ENCODE assay signal across 23 cellular contexts in genomic region chrX:24487576-24487975, GRCh38.
"Had no signal": no experiment of that assay in that cellular context is flagged by ENCODE, and none has a peak within 500 bp of the region (broad histone marks: within the 10 kb centered on the region; RNA-seq: fewer than 3 reads in every experiment).

No MANE protein-coding gene starts in this region.

- H3K9me3 ChIP-seq: SJSA1 had no signal

- H3K27me3 Mint-ChIP-seq: activated CD4-positive, alpha-beta memory T cell treated with anti-CD3 and anti-CD28 coated beads for 36 hours; activated CD4-positive, alpha-beta T cell treated with anti-CD3 and anti-CD28 coated beads, Interleukin-2, amount 10 ng/mL, durations not matched to agents 7 days and 5 days; activated naive CD8-positive, alpha-beta T cell; brain; central memory CD8-positive, alpha-beta T cell had no signal

- H3K4me3 ChIP-seq: K562, SJSA1 had no signal

- H3K4me3 Mint-ChIP-seq: activated CD4-positive, alpha-beta memory T cell treated with anti-CD3 and anti-CD28 coated beads for 36 hours; activated CD4-positive, alpha-beta T cell treated with anti-CD3 and anti-CD28 coated beads, Interleukin-2, amount 10 ng/mL, durations not matched to agents 7 days and 5 days; activated naive CD8-positive, alpha-beta T cell; activated T-cell treated with anti-CD3 and anti-CD28 coated beads, Interleukin-2, amount 50 U/mL, for 4 hours; brain; central memory CD8-positive, alpha-beta T cell; T-helper 1 cell treated with Interleukin-12 subunit alpha and Interleukin-12 subunit beta and Interleukin-4 antibody, amounts not matched to agents 30 μg/mL and 1 μg/mL, for 36 hours had no signal

- H3K4me1 Mint-ChIP-seq: central memory CD8-positive, alpha-beta T cell had no signal

- H3K27ac ChIP-seq: SJSA1, VCaP had no signal

- H3K4me1 ChIP-seq: SJSA1 had no signal

- H3K27ac Mint-ChIP-seq: activated CD4-positive, alpha-beta memory T cell treated with anti-CD3 and anti-CD28 coated beads for 36 hours; activated CD4-positive, alpha-beta T cell treated with anti-CD3 and anti-CD28 coated beads, Interleukin-2, amount 10 ng/mL, durations not matched to agents 7 days and 5 days; activated naive CD8-positive, alpha-beta T cell; T-helper 1 cell treated with Interleukin-12 subunit alpha and Interleukin-12 subunit beta and Interleukin-4 antibody, amounts not matched to agents 30 μg/mL and 1 μg/mL, for 36 hours had no signal

- DNase-seq: activated CD4-positive, alpha-beta memory T cell treated with anti-CD3 and anti-CD28 coated beads for 36 hours; activated CD4-positive, alpha-beta T cell treated with anti-CD3 and anti-CD28 coated beads, Interleukin-2, amount 10 ng/mL, durations not matched to agents 7 days and 5 days; activated CD4-positive, CD25-positive, alpha-beta regulatory T cell; activated CD8-positive, alpha-beta memory T cell treated with anti-CD3 and anti-CD28 coated beads for 24 hours; activated effector memory CD4-positive, alpha-beta T cell treated with anti-CD3 and anti-CD28 coated beads, Interleukin-2, amount 50 U/mL, for 16 hours; activated naive CD4-positive, alpha-beta T cell treated with Interleukin-2 at 50 U/mL for 16 hours; activated T-cell treated with anti-CD3 and anti-CD28 coated beads, Interleukin-2, amount 50 U/mL, for 4 hours; amygdala; Karpas-422; NCI-H1436; NCI-H1694 treated with DMSO at 0.1 percent for 48 hours; NCI-H2029 treated with DMSO at 0.1 percent for 48 hours; NCI-H446; NCI-H524; PC-3; SHP77 had no signal

- H3K36me3 Mint-ChIP-seq: activated CD4-positive, alpha-beta memory T cell treated with anti-CD3 and anti-CD28 coated beads for 36 hours; activated naive CD8-positive, alpha-beta T cell had no signal

- H3K27me3 ChIP-seq: SJSA1 had no signal

- ATAC-seq: activated T-cell treated with anti-CD3 and anti-CD28 coated beads, Interleukin-2, amount 50 U/mL, for 4 hours; K562; PC-3 had no signal

- H3K9me3 Mint-ChIP-seq: activated CD4-positive, alpha-beta memory T cell treated with anti-CD3 and anti-CD28 coated beads for 36 hours; activated CD4-positive, alpha-beta T cell treated with anti-CD3 and anti-CD28 coated beads, Interleukin-2, amount 10 ng/mL, durations not matched to agents 7 days and 5 days; activated T-cell treated with anti-CD3 and anti-CD28 coated beads, Interleukin-2, amount 50 U/mL, for 4 hours; central memory CD8-positive, alpha-beta T cell; T-helper 1 cell treated with Interleukin-12 subunit alpha and Interleukin-12 subunit beta and Interleukin-4 antibody, amounts not matched to agents 30 μg/mL and 1 μg/mL, for 36 hours had no signal

- H3K36me3 ChIP-seq: SJSA1 had no signal
